Comparison of ENCODE assay signal across 8 cellular contexts in genomic region chr18:77055429-77056310, GRCh38.
DNase-seq lines count a peak whose midpoint lies in the region; ATAC-seq and TF ChIP-seq lines count a peak whose summit lies in the region.

No MANE protein-coding gene starts in this region.

- H3K27ac Mint-ChIP-seq in activated CD4-positive, alpha-beta T cell treated with anti-CD3 and anti-CD28 coated beads, Interleukin-2, amount 10 ng/mL, durations not matched to agents 24 days and 14 days, result peak overlapping the region; percentile 100
- H3K27ac Mint-ChIP-seq in activated naive CD8-positive, alpha-beta T cell, result peak overlapping the region; percentile 90

- TF ChIP-seq RAD21 in liver (IDR thresholded peaks at IDR 0.05), result no peak

- no peaks in the 10 kb centered on the region for H3K9me3 Mint-ChIP-seq in activated CD4-positive, alpha-beta T cell treated with anti-CD3 and anti-CD28 coated beads, Interleukin-2, amount 10 ng/mL, durations not matched to agents 24 days and 14 days
- H3K9me3 Mint-ChIP-seq in activated naive CD8-positive, alpha-beta T cell (ENCODE audit: low read depth), result no peaks in the 10 kb centered on the region

- peak; percentile 67 for DNase-seq in activated CD4-positive, alpha-beta T cell treated with anti-CD3 and anti-CD28 coated beads, Interleukin-2, amount 10 ng/mL, durations not matched to agents 24 days and 14 days
- DNase-seq in activated CD4-positive, alpha-beta T cell treated with anti-CD3 and anti-CD28 coated beads for 48 hours, result no peak
- peak in 1 of 2 donors; percentile 67 for DNase-seq in tibial artery

- H3K36me3 Mint-ChIP-seq in activated CD4-positive, alpha-beta T cell treated with anti-CD3 and anti-CD28 coated beads, Interleukin-2, amount 10 ng/mL, durations not matched to agents 24 days and 14 days (ENCODE audit: low read depth), result peaks cover 31% of the 10 kb centered on the region
- peaks cover 5% of the 10 kb centered on the region for H3K36me3 Mint-ChIP-seq in activated naive CD8-positive, alpha-beta T cell

- H3K9ac ChIP-seq in liver (ENCODE audit: low read depth in 1 of 2, low read length in 2 of 2), result peak overlapping the region; percentile 4 to 49

- WGBS in liver, result 64% methylated on average over 16 of the region's 16 CpGs

- H3K36me3 ChIP-seq in liver (ENCODE audit: control insufficient read depth in 4 of 4, insufficient read depth in 3 of 4, low read depth in 1 of 4, low read length in 3 of 4) (peaks cover 0 to 2% (median 0%) of the 10 kb centered on the region in 4 donors), tibial artery (peaks cover 0 to 7% (median 0%) of the 10 kb centered on the region in 3 donors)

- H3K27ac ChIP-seq in liver (ENCODE audit: low read depth in 1 of 2, low read length in 2 of 2) (peak overlapping the region; percentile 84 to 89), tibial artery (peak overlapping the region; percentile 48 to 64)

- H3K4me3 Mint-ChIP-seq in activated CD4-positive, alpha-beta T cell treated with anti-CD3 and anti-CD28 coated beads, Interleukin-2, amount 10 ng/mL, durations not matched to agents 24 days and 14 days, result peak overlapping the region; percentile 85
- H3K4me3 Mint-ChIP-seq in activated naive CD8-positive, alpha-beta T cell, result peak overlapping the region; percentile 75

- H3K4me1 ChIP-seq in liver (ENCODE audit: control insufficient read depth in 4 of 4, insufficient read depth in 4 of 4, low read length in 3 of 4) (peaks cover 11 to 34% (median 27%) of the 10 kb centered on the region in 4 donors), tibial artery (peaks cover 0 to 47% (median 11%) of the 10 kb centered on the region in 4 donors)

- H3K27me3 Mint-ChIP-seq in activated CD4-positive, alpha-beta T cell treated with anti-CD3 and anti-CD28 coated beads, Interleukin-2, amount 10 ng/mL, durations not matched to agents 24 days and 14 days, result no peaks in the 10 kb centered on the region
- no peaks in the 10 kb centered on the region for H3K27me3 Mint-ChIP-seq in activated naive CD8-positive, alpha-beta T cell

- H3K9me3 ChIP-seq in liver (ENCODE audit: control insufficient read depth in 4 of 4, low read length in 3 of 4), result no peaks in the 10 kb centered on the region
- H3K9me3 ChIP-seq in tibial artery, result no peaks in the 10 kb centered on the region

- H3K27me3 ChIP-seq in liver (ENCODE audit: control insufficient read depth in 4 of 4, insufficient read depth in 4 of 4, low read length in 3 of 4) (no peaks in the 10 kb centered on the region), tibial artery (no peaks in the 10 kb centered on the region)

- ATAC-seq in HG03039 (IDR thresholded peaks at IDR 0.05; ENCODE audit: unreplicated experiment) (no peak), HG02970 (IDR thresholded peaks at IDR 0.05; ENCODE audit: low FRiP score, unreplicated experiment) (no peak), GM18858 (IDR thresholded peaks at IDR 0.05; ENCODE audit: unreplicated experiment) (no peak)

- peaks cover 56% of the 10 kb centered on the region for H3K4me1 Mint-ChIP-seq in activated CD4-positive, alpha-beta T cell treated with anti-CD3 and anti-CD28 coated beads, Interleukin-2, amount 10 ng/mL, durations not matched to agents 24 days and 14 days
- peaks cover 71% of the 10 kb centered on the region for H3K4me1 Mint-ChIP-seq in activated naive CD8-positive, alpha-beta T cell (ENCODE audit: low read depth)

- intact Hi-C loops in activated CD4-positive, alpha-beta T cell treated with anti-CD3 and anti-CD28 coated beads, Interleukin-2, amount 10 ng/mL, durations not matched to agents 24 days and 14 days (cut with micrococcal nuclease), result loop anchor here (1.0 kb wide), 2 partner anchors 8 to 55 kb away; no protein-coding TSS in a partner anchor
- intact Hi-C loops in tibial artery (cut with DNase I; ENCODE audit: low total_unique reads), result no loop called here

- H3K4me3 ChIP-seq in liver (ENCODE audit: low read depth in 1 of 3, low read length in 3 of 3) (no peak overlapping the region), tibial artery (no peak overlapping the region)

- TF ChIP-seq CTCF in liver (IDR thresholded peaks at IDR 0.05; ENCODE audit: low read depth, low read length, missing input control) (no peak), tibial artery (IDR thresholded peaks at IDR 0.05) (no peak)

TF ChIP-seq in liver, 16 proteins besides CTCF, POLR2A, EP300 and RAD21:
- TF ChIP-seq JUND (IDR thresholded peaks at IDR 0.05) (peak; percentile 36), HNF4G (IDR thresholded peaks at IDR 0.05) (no peak), EGR1 (IDR thresholded peaks at IDR 0.05; ENCODE audit: low read depth in 2 of 2) (no peak), REST (IDR thresholded peaks at IDR 0.05) (no peak), YY1 (IDR thresholded peaks at IDR 0.05) (no peak), RXRA (IDR thresholded peaks at IDR 0.05) (peak; percentile 65 to 85), SP1 (IDR thresholded peaks at IDR 0.05) (peak; percentile 32), GABPA (IDR thresholded peaks at IDR 0.05 in 1 of 2, conservative IDR thresholded peaks at IDR 0.05 in 1 of 2) (no peak), MAX (IDR thresholded peaks at IDR 0.05) (no peak), FOXA1 (IDR thresholded peaks at IDR 0.05) (no peak), FOXA2 (IDR thresholded peaks at IDR 0.05) (no peak), NR2F2 (IDR thresholded peaks at IDR 0.05) (peak; percentile 28), HNF4A (conservative IDR thresholded peaks at IDR 0.05) (peak in 1 of 2 donors; percentile 19), TAF1 (conservative IDR thresholded peaks at IDR 0.05) (no peak)
- TF ChIP-seq, protein P1, sequence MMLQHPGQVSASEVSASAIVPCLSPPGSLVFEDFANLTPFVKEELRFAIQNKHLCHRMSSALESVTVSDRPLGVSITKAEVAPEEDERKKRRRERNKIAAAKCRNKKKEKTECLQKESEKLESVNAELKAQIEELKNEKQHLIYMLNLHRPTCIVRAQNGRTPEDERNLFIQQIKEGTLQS (IDR thresholded peaks at IDR 0.05), result no peak
- TF ChIP-seq, protein P2, sequence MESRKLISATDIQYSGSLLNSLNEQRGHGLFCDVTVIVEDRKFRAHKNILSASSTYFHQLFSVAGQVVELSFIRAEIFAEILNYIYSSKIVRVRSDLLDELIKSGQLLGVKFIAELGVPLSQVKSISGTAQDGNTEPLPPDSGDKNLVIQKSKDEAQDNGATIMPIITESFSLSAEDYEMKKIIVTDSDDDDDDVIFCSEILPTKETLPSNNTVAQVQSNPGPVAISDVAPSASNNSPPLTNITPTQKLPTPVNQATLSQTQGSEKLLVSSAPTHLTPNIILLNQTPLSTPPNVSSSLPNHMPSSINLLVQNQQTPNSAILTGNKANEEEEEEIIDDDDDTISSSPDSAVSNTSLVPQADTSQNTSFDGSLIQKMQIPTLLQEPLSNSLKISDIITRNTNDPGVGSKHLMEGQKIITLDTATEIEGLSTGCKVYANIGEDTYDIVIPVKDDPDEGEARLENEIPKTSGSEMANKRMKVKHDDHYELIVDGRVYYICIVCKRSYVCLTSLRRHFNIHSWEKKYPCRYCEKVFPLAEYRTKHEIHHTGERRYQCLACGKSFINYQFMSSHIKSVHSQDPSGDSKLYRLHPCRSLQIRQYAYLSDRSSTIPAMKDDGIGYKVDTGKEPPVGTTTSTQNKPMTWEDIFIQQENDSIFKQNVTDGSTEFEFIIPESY (IDR thresholded peaks at IDR 0.05), result no peak
TF ChIP-seq in liver: peak in this region for 5.
